12 cellular contexts compared by ENCODE assay signal in the genomic region with DNA sequence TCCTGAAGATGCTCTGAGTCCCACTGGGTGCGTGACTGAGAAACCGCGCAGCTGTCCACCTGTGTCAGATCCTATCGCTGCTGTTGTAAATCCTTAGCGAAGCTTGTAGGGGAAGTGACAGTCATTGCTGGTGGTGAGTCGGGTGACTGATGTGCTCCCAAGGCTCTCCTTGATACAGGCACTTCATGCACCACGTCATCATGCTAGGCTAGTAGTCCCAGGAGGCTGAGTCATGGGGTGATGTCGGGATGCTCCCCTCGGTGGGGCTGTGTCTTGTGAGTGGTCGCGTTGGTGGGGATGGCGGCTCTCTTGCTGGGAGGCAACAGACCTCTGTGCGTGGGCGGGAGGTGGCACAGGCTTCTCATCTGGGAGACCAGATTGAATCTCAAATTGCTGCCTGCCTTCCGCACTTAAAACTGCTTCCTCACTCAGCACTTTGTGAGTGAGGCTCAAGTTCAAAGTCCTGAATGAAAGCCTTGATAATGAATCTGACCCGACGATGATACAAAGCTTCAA.
DNase-seq lines count a peak whose midpoint lies in the region; ATAC-seq and TF ChIP-seq lines count a peak whose summit lies in the region.
"Had no signal": no experiment of that assay in that cellular context is flagged by ENCODE, and none has a peak within 500 bp of the region (broad histone marks: within the 10 kb centered on the region; RNA-seq: fewer than 3 reads in every experiment).

No MANE protein-coding gene starts in this region.

- no peaks in the 10 kb centered on the region for H4K20me1 ChIP-seq in mammary epithelial cell (ENCODE audit: insufficient read depth, low read length)

- H3K36me3 ChIP-seq in mammary epithelial cell (ENCODE audit: insufficient read depth, low read length) (no peaks in the 10 kb centered on the region), thyroid gland (no peaks in the 10 kb centered on the region)

- H3K27ac Mint-ChIP-seq in Calu3 (ENCODE audit: unreplicated experiment) (peak overlapping the region; percentile 55), natural killer cell (no peak overlapping the region)
- H3K27ac Mint-ChIP-seq: activated B cell treated with CpG ODN at 0.5 μM for 24 hours had no signal

- H3K36me3 Mint-ChIP-seq in Calu3 (ENCODE audit: insufficient read depth, unreplicated experiment) (no peaks in the 10 kb centered on the region), natural killer cell (no peaks in the 10 kb centered on the region)

- ATAC-seq in natural killer cell, result no peak

- peak overlapping the region; percentile 53 for H2AFZ ChIP-seq in mammary epithelial cell (ENCODE audit: low read depth, low read length)

- dilution Hi-C loops in mammary epithelial cell (cut with HindIII; ENCODE audit: low sequenced_read_pairs), result no loop called here

- H3K4me3 ChIP-seq in mammary epithelial cell (replicated peaks in 1 of 3; ENCODE audit: insufficient read depth in 1 of 3, low read depth in 2 of 3, low read length in 3 of 3) (no peak overlapping the region), thyroid gland (replicated peaks in 1 of 3) (no peak overlapping the region)
- H3K4me3 ChIP-seq: lung had no signal

- H3K9me3 ChIP-seq in mammary epithelial cell (replicated peaks; ENCODE audit: insufficient read depth, low read length), result no peaks in the 10 kb centered on the region
- no peaks in the 10 kb centered on the region for H3K9me3 ChIP-seq in thyroid gland

- no peaks in the 10 kb centered on the region for H3K79me2 ChIP-seq in mammary epithelial cell (ENCODE audit: insufficient read depth, low read length)

- intact Hi-C loops in Calu3 (cut with micrococcal nuclease; ENCODE audit: unreplicated experiment) (no loop called here), mammary epithelial cell (cut with micrococcal nuclease) (no loop called here), natural killer cell (cut with micrococcal nuclease) (no loop called here), thyroid gland (cut with DNase I) (no loop called here)

- TF ChIP-seq POLR2A in thyroid gland (IDR thresholded peaks at IDR 0.05), result no peak

- no peak overlapping the region for H3K27ac ChIP-seq in mammary epithelial cell (ENCODE audit: insufficient read depth, low read depth, low read length)
- H3K27ac ChIP-seq in thyroid gland, result no peak overlapping the region

- DNase-seq in Calu3 (peak; percentile 43), LHCN-M2 (ENCODE audit: low read depth) (peak; percentile 76), mammary epithelial cell (peak; percentile 45), occipital lobe (lab: John Stamatoyannopoulos, UW) (peak; percentile 23), epidermal melanocyte (ENCODE audit: insufficient read length, low spot score) (no peak), natural killer cell (no peak), HuH-7 (ENCODE audit: low spot score) (no peak), thyroid gland (no peak)
- DNase-seq: activated B cell treated with CpG ODN at 0.5 μM for 24 hours, cerebellar nuclear complex, NCI-H2081 had no signal

- no peak overlapping the region for H3K9ac ChIP-seq in mammary epithelial cell (ENCODE audit: insufficient read depth, low read length)

- BruUV-seq in Calu3 (replicated peaks; lab: Mats Ljungman, UMichigan), result no TSS peak
- no TSS peak for BruUV-seq in mammary epithelial cell (replicated peaks; lab: Mats Ljungman, UMichigan)

- peak overlapping the region; percentile 28 for H3K4me3 Mint-ChIP-seq in Calu3 (ENCODE audit: low read depth, unreplicated experiment)
- no peak overlapping the region for H3K4me3 Mint-ChIP-seq in natural killer cell
- H3K4me3 Mint-ChIP-seq: activated B cell treated with CpG ODN at 0.5 μM for 24 hours had no signal

- H3K9me3 Mint-ChIP-seq in Calu3 (ENCODE audit: low read depth, unreplicated experiment) (no peaks in the 10 kb centered on the region), natural killer cell (no peaks in the 10 kb centered on the region)
- H3K9me3 Mint-ChIP-seq: activated B cell treated with CpG ODN at 0.5 μM for 24 hours had no signal

- H3K27me3 ChIP-seq in mammary epithelial cell (ENCODE audit: insufficient read depth, low read length) (no peaks in the 10 kb centered on the region), thyroid gland (no peaks in the 10 kb centered on the region)

- no peak overlapping the region for H3K4me2 ChIP-seq in mammary epithelial cell (ENCODE audit: insufficient read depth, low read depth, low read length)

- in situ Hi-C loops in mammary epithelial cell (cut with MboI; ENCODE audit: low sequenced_read_pairs in 2 of 2), result no loop called here

- WGBS in mammary epithelial cell (ENCODE audit: low coverage, missing lambda C conversion rate), result 42% methylated on average over 16 of the region's 17 CpGs
- 69 to 73% methylated on average over 15 to 17 of the region's 17 CpGs for WGBS in thyroid gland, 2 donors

- TF ChIP-seq CTCF in Calu3 (IDR thresholded peaks at IDR 0.05; ENCODE audit: unreplicated experiment) (no peak), mammary epithelial cell (conservative IDR thresholded peaks at IDR 0.05 in 1 of 2, IDR thresholded peaks at IDR 0.05 in 1 of 2; ENCODE audit: extremely low read depth in 1 of 2, insufficient read depth in 1 of 2, low read depth in 1 of 2, low read length in 2 of 2) (no peak), natural killer cell (IDR thresholded peaks at IDR 0.05) (no peak), thyroid gland (IDR thresholded peaks at IDR 0.05) (no peak)

- H3K4me1 Mint-ChIP-seq in Calu3 (ENCODE audit: low read depth, unreplicated experiment) (peaks cover 7% of the 10 kb centered on the region), natural killer cell (no peaks in the 10 kb centered on the region)

- H3K4me1 ChIP-seq in mammary epithelial cell (ENCODE audit: insufficient read depth, low read length) (peaks cover 6% of the 10 kb centered on the region), thyroid gland (peaks cover 0 to 12% of the 10 kb centered on the region in 2 donors)

- CTCF ChIA-PET in Calu3 (lab: Charles Lee) (interaction anchor here (0.7 to 1.5 kb wide), 8 partner anchors 9 to 152 kb away, joined by 3 to 4 read pairs (median 3); a partner anchor contains a TSS), mammary epithelial cell (lab: Charles Lee; ENCODE audit: low non-redundant PET) (no interaction called here)

- H3K27me3 Mint-ChIP-seq in Calu3 (ENCODE audit: unreplicated experiment), result no peaks in the 10 kb centered on the region
- peaks cover 0 to 4% of the 10 kb centered on the region in 2 donors for H3K27me3 Mint-ChIP-seq in natural killer cell (ENCODE audit: low read depth in 2 of 2)
- H3K27me3 Mint-ChIP-seq: activated B cell treated with CpG ODN at 0.5 μM for 24 hours had no signal

Comparison
In these comparisons a context has a peak if more than half of its experiments do, and no peak if none do; other contexts are left out.
1. DNase-seq: peak in Calu3 (single experiment), LHCN-M2 (single experiment), mammary epithelial cell (single experiment) and occipital lobe (single experiment); none in epidermal melanocyte (single experiment), natural killer cell (single experiment), HuH-7 (single experiment) and thyroid gland (0 of 2).